Comparison of ENCODE assay signal across 1 cellular context in genomic region chr20:41321003-41321402, GRCh38.
TF ChIP-seq lines count a peak whose summit lies in the region.

No MANE protein-coding gene starts in this region.

TF ChIP-seq in IMR-90, 13 proteins besides CTCF, POLR2A, EP300 and RAD21:
- no peak for TF ChIP-seq USF2 (IDR thresholded peaks at IDR 0.05; ENCODE audit: low read depth, low read length)
- no peak for TF ChIP-seq RFX5 (IDR thresholded peaks at IDR 0.05; ENCODE audit: low read depth, low read length)
- TF ChIP-seq CEBPB (IDR thresholded peaks at IDR 0.05; ENCODE audit: low read depth, low read length) = no peak
- TF ChIP-seq NFE2L2 (IDR thresholded peaks at IDR 0.05; ENCODE audit: low read depth, low read length) = no peak
- TF ChIP-seq ELK1 (IDR thresholded peaks at IDR 0.05; ENCODE audit: borderline replicate concordance, low read depth, low read length) = no peak
